ENCODE assay signal across 1 cellular context in the genomic region with DNA sequence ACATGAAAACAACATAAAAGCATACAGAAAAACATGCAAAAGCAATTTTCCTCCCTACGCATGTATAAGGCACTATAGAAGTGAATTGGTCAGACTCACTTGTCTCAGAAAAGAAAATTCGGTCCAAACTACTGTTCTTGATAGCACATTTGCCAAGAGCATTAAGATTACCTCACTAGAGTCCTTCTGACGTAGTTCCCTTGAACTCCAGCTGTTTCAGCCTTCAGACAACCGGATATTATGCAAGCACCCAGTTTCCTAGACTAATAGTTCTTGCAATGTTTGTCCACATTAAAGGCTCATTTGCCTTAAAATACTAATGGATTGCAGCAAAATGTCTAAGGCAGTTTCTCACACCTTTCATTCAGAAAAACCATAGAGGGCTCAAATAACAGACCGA.
A peak's percentile ranks its signal among the peaks of the same experiment; 100 is the strongest.
TF ChIP-seq lines count a peak whose summit lies in the region.

No MANE protein-coding gene starts in this region.

TF ChIP-seq in IMR-90, 13 proteins besides CTCF, POLR2A, EP300 and RAD21:
- TF ChIP-seq CEBPB (IDR thresholded peaks at IDR 0.05; ENCODE audit: low read depth, low read length), result peak; percentile 90
- TF ChIP-seq RCOR1 (IDR thresholded peaks at IDR 0.05; ENCODE audit: insufficient replicate concordance, low read length), result no peak
